Comparison of ENCODE assay signal across 1 cellular context in the genomic region with DNA sequence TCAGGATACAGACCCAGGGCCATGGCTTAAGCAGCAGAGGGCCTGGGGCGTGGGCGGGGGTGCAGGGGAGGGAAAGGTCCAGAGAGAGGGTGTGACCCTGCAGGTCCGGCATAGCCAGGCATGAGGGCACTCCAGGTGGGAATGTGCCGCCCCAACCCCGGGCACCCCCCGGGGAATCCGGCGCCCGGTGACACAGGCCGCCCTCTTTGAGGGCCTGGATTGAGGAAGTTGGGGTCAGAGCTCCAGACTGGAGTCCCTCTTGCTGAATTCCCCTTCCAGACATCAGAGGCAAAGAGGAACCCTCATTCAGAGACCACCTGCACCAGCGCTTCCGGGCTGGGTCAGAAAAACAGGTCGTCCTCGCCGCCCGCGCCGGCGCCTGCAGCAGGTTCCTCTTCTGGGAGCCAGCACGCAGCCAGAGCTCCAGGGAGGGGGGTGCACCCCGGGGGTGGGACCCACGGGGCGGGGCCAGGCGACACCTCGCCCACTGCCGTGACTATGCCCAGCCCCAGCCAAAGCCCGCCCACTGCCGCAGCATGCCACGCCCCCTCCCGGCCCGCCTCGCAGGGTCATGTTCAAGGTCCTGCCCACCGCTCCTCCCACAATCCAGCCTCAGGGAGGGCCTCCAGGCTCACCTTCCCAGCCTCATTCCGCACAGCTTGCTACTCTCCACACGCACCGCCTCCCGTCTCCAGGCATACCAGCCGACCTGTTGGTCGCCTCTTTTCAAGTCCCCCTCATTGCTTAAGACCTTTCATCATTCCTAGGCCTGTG.
TF ChIP-seq lines count a peak whose summit lies in the region.

No MANE protein-coding gene starts in this region.

TF ChIP-seq in HepG2, 621 proteins besides CTCF, POLR2A, EP300 and RAD21 (continued from another document and continues in another):
- TF ChIP-seq ARID4A (CRISPR knock-in tag; IDR thresholded peaks at IDR 0.05; ENCODE audit: borderline replicate concordance) (no peak; the same call in 1 of the 2 replicates), ZNF296 (CRISPR knock-in tag; conservative IDR thresholded peaks at IDR 0.05) (no peak), ZNF724P (CRISPR knock-in tag; IDR thresholded peaks at IDR 0.05; ENCODE audit: borderline replicate concordance) (no peak), GABPB1 (CRISPR knock-in tag; IDR thresholded peaks at IDR 0.05) (peak; percentile 55), ZSCAN9 (CRISPR knock-in tag; IDR thresholded peaks at IDR 0.05; ENCODE audit: borderline replicate concordance) (no peak), SYNCRIP (IDR thresholded peaks at IDR 0.05; ENCODE audit: insufficient read depth, low read depth, low read length) (no peak), ZNF615 (CRISPR knock-in tag; IDR thresholded peaks at IDR 0.05; ENCODE audit: borderline replicate concordance) (no peak), ZNF549 (CRISPR knock-in tag; IDR thresholded peaks at IDR 0.05) (no peak), ZNF30 (CRISPR knock-in tag; IDR thresholded peaks at IDR 0.05) (no peak), SKI (IDR thresholded peaks at IDR 0.05; ENCODE audit: partially characterized antibody) (peak; percentile 95), TEAD3 (CRISPR knock-in tag; optimal IDR thresholded peaks at IDR 0.05; ENCODE audit: borderline replicate concordance) (peak; percentile 92), SAFB2 (CRISPR knock-in tag; IDR thresholded peaks at IDR 0.05; ENCODE audit: borderline replicate concordance, low read depth) (no peak), PAF1 (CRISPR knock-in tag; IDR thresholded peaks at IDR 0.05) (no peak), ZNF10 (CRISPR knock-in tag; IDR thresholded peaks at IDR 0.05; ENCODE audit: borderline replicate concordance, low read depth) (no peak), ZNF839 (CRISPR knock-in tag; IDR thresholded peaks at IDR 0.05; ENCODE audit: borderline replicate concordance) (no peak), ZFP37 (CRISPR knock-in tag; IDR thresholded peaks at IDR 0.05; ENCODE audit: borderline replicate concordance) (0 out of 2 replicates have a peak, but pooled peaks have one; percentile 35), ZNF550 (CRISPR knock-in tag; IDR thresholded peaks at IDR 0.05; ENCODE audit: borderline replicate concordance) (no peak), ZMAT5 (CRISPR knock-in tag; IDR thresholded peaks at IDR 0.05; ENCODE audit: borderline replicate concordance, low read depth) (no peak), TAF1 (CRISPR knock-in tag; IDR thresholded peaks at IDR 0.05) (no peak), ZNF34 (CRISPR knock-in tag; IDR thresholded peaks at IDR 0.05; ENCODE audit: borderline replicate concordance) (no peak), FIP1L1 (IDR thresholded peaks at IDR 0.05; ENCODE audit: borderline replicate concordance, insufficient read depth, low read depth, low read length) (no peak), NR2F1 (CRISPR knock-in tag; IDR thresholded peaks at IDR 0.05) (peak; percentile 26 to 59; a peak in 2 of 4 replicates), SRY (CRISPR knock-in tag; IDR thresholded peaks at IDR 0.05) (no peak), ZNF552 (CRISPR knock-in tag; IDR thresholded peaks at IDR 0.05; ENCODE audit: borderline replicate concordance) (no peak), ZFP41 (CRISPR knock-in tag; IDR thresholded peaks at IDR 0.05; ENCODE audit: borderline replicate concordance) (no peak), RCOR2 (CRISPR knock-in tag; IDR thresholded peaks at IDR 0.05) (no peak), ZSCAN20 (CRISPR knock-in tag; IDR thresholded peaks at IDR 0.05; ENCODE audit: borderline replicate concordance) (no peak), ZNF275 (CRISPR knock-in tag; IDR thresholded peaks at IDR 0.05; ENCODE audit: borderline replicate concordance) (no peak), ZNF782 (CRISPR knock-in tag; IDR thresholded peaks at IDR 0.05; ENCODE audit: borderline replicate concordance) (no peak; the same call in 1 of the 2 replicates), PHF21A (CRISPR knock-in tag; IDR thresholded peaks at IDR 0.05) (no peak), ZNF577 (CRISPR knock-in tag; IDR thresholded peaks at IDR 0.05; ENCODE audit: borderline replicate concordance, low read depth) (no peak), MZF1 (CRISPR knock-in tag; IDR thresholded peaks at IDR 0.05; ENCODE audit: borderline replicate concordance) (no peak), ZNF329 (CRISPR knock-in tag; IDR thresholded peaks at IDR 0.05; ENCODE audit: low read depth) (no peak), CHCHD3 (CRISPR knock-in tag; IDR thresholded peaks at IDR 0.05) (no peak), ZFYVE20 (CRISPR knock-in tag; IDR thresholded peaks at IDR 0.05; ENCODE audit: borderline replicate concordance, low read depth) (no peak), ZBTB20 (CRISPR knock-in tag; IDR thresholded peaks at IDR 0.05; ENCODE audit: borderline replicate concordance, low read depth) (peak; percentile 46; the same call in 1 of the 2 replicates), RNF2 (conservative IDR thresholded peaks at IDR 0.05; ENCODE audit: low read depth) (peak; percentile 49; the same call in 1 of the 2 replicates), POGK (CRISPR knock-in tag; conservative IDR thresholded peaks at IDR 0.05) (no peak), ZSCAN25 (CRISPR knock-in tag; IDR thresholded peaks at IDR 0.05) (no peak), ZNF230 (CRISPR knock-in tag; IDR thresholded peaks at IDR 0.05) (no peak), ZNF567 (CRISPR knock-in tag; IDR thresholded peaks at IDR 0.05; ENCODE audit: borderline replicate concordance) (no peak), TCF7 (IDR thresholded peaks at IDR 0.05; ENCODE audit: low read depth) (no peak), ARNT2 (CRISPR knock-in tag; IDR thresholded peaks at IDR 0.05; ENCODE audit: low read depth) (peak; percentile 63; the same call in 1 of the 2 replicates), RFXAP (CRISPR knock-in tag; IDR thresholded peaks at IDR 0.05; ENCODE audit: borderline replicate concordance) (peak; percentile 36; the same call in 1 of the 2 replicates), ZNF383 (CRISPR knock-in tag; IDR thresholded peaks at IDR 0.05; ENCODE audit: borderline replicate concordance) (no peak)
- TF ChIP-seq, protein P1, sequence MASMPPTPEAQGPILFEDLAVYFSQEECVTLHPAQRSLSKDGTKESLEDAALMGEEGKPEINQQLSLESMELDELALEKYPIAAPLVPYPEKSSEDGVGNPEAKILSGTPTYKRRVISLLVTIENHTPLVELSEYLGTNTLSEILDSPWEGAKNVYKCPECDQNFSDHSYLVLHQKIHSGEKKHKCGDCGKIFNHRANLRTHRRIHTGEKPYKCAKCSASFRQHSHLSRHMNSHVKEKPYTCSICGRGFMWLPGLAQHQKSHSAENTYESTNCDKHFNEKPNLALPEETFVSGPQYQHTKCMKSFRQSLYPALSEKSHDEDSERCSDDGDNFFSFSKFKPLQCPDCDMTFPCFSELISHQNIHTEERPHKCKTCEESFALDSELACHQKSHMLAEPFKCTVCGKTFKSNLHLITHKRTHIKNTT (CRISPR knock-in tag; IDR thresholded peaks at IDR 0.05), result no peak
- TF ChIP-seq, protein P2, sequence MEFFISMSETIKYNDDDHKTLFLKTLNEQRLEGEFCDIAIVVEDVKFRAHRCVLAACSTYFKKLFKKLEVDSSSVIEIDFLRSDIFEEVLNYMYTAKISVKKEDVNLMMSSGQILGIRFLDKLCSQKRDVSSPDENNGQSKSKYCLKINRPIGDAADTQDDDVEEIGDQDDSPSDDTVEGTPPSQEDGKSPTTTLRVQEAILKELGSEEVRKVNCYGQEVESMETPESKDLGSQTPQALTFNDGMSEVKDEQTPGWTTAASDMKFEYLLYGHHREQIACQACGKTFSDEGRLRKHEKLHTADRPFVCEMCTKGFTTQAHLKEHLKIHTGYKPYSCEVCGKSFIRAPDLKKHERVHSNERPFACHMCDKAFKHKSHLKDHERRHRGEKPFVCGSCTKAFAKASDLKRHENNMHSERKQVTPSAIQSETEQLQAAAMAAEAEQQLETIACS (CRISPR knock-in tag; IDR thresholded peaks at IDR 0.05), result no peak
- TF ChIP-seq, protein P3, sequence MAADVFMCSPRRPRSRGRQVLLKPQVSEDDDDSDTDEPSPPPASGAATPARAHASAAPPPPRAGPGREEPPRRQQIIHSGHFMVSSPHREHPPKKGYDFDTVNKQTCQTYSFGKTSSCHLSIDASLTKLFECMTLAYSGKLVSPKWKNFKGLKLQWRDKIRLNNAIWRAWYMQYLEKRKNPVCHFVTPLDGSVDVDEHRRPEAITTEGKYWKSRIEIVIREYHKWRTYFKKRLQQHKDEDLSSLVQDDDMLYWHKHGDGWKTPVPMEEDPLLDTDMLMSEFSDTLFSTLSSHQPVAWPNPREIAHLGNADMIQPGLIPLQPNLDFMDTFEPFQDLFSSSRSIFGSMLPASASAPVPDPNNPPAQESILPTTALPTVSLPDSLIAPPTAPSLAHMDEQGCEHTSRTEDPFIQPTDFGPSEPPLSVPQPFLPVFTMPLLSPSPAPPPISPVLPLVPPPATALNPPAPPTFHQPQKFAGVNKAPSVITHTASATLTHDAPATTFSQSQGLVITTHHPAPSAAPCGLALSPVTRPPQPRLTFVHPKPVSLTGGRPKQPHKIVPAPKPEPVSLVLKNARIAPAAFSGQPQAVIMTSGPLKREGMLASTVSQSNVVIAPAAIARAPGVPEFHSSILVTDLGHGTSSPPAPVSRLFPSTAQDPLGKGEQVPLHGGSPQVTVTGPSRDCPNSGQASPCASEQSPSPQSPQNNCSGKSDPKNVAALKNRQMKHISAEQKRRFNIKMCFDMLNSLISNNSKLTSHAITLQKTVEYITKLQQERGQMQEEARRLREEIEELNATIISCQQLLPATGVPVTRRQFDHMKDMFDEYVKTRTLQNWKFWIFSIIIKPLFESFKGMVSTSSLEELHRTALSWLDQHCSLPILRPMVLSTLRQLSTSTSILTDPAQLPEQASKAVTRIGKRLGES (CRISPR knock-in tag; IDR thresholded peaks at IDR 0.05; ENCODE audit: borderline replicate concordance), result no peak
- TF ChIP-seq, protein P4, sequence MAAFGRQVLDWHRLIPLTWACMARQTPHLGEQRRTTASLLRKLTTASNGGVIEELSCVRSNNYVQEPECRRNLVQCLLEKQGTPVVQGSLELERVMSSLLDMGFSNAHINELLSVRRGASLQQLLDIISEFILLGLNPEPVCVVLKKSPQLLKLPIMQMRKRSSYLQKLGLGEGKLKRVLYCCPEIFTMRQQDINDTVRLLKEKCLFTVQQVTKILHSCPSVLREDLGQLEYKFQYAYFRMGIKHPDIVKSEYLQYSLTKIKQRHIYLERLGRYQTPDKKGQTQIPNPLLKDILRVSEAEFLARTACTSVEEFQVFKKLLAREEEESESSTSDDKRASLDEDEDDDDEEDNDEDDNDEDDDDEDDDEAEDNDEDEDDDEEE (CRISPR knock-in tag; IDR thresholded peaks at IDR 0.05), result no peak
- TF ChIP-seq, protein P5, sequence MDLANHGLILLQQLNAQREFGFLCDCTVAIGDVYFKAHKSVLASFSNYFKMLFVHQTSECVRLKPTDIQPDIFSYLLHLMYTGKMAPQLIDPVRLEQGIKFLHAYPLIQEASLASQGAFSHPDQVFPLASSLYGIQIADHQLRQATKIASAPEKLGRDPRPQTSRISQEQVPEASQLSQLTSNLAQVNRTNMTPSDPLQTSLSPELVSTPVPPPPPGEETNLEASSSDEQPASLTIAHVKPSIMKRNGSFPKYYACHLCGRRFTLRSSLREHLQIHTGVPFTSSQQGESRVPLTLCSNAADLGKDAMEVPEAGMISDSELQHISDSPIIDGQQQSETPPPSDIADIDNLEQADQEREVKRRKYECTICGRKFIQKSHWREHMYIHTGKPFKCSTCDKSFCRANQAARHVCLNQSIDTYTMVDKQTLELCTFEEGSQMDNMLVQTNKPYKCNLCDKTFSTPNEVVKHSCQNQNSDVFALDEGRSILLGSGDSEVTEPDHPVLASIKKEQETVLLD (CRISPR knock-in tag; IDR thresholded peaks at IDR 0.05; ENCODE audit: low read depth), result no peak
